ENCODE assay signal across 20 cellular contexts in genomic region chr1:59516881-59517280, GRCh38.
DNase-seq lines count a peak whose midpoint lies in the region; ATAC-seq and TF ChIP-seq lines count a peak whose summit lies in the region.
"Had no signal": no experiment of that assay in that cellular context is flagged by ENCODE, and none has a peak within 500 bp of the region (broad histone marks: within the 10 kb centered on the region; RNA-seq: fewer than 3 reads in every experiment).

No MANE protein-coding gene starts in this region.

- H3K4me1 ChIP-seq in liver (ENCODE audit: control insufficient read depth in 4 of 4, insufficient read depth in 4 of 4, low read length in 3 of 4) (peaks cover 2 to 29% (median 10%) of the 10 kb centered on the region in 4 donors), skeletal muscle satellite cell (ENCODE audit: control insufficient read depth, insufficient read depth, low read length) (peaks cover 32% of the 10 kb centered on the region)

- H3K4me2 ChIP-seq in skeletal muscle satellite cell (ENCODE audit: low read length), result peak overlapping the region; percentile 47

- H3K36me3 ChIP-seq in brain microvascular endothelial cell (replicated peaks) (no peaks in the 10 kb centered on the region), liver (ENCODE audit: control insufficient read depth in 4 of 4, insufficient read depth in 3 of 4, low read depth in 1 of 4, low read length in 3 of 4) (peaks cover 0 to 6% (median 0%) of the 10 kb centered on the region in 4 donors), skeletal muscle satellite cell (ENCODE audit: insufficient read depth, low read length) (no peaks in the 10 kb centered on the region)

- no peaks in the 10 kb centered on the region for H3K27me3 ChIP-seq in brain microvascular endothelial cell (replicated peaks)
- no peaks in the 10 kb centered on the region for H3K27me3 ChIP-seq in liver (ENCODE audit: control insufficient read depth in 4 of 4, insufficient read depth in 4 of 4, low read length in 3 of 4)
- no peaks in the 10 kb centered on the region for H3K27me3 ChIP-seq in skeletal muscle satellite cell (ENCODE audit: control insufficient read depth, insufficient read depth, low read length)

- in situ Hi-C loops in brain microvascular endothelial cell (cut with HindIII; ENCODE audit: low pct_ligation_motif_present, low sequenced_read_pairs), result no loop called here

- TF ChIP-seq CTCF in C4-2B (conservative IDR thresholded peaks at IDR 0.05) (no peak), brain microvascular endothelial cell (IDR thresholded peaks at IDR 0.05; ENCODE audit: low read depth, low read length, missing control alignments) (no peak), liver (IDR thresholded peaks at IDR 0.05; ENCODE audit: low read depth, low read length, missing input control) (no peak)

- no peaks in the 10 kb centered on the region for H3K9me3 ChIP-seq in liver (ENCODE audit: control insufficient read depth in 4 of 4, low read length in 3 of 4)
- no peaks in the 10 kb centered on the region for H3K9me3 ChIP-seq in skeletal muscle satellite cell (replicated peaks; ENCODE audit: low read length)

- peak; percentile 21 for DNase-seq in brain microvascular endothelial cell
- DNase-seq in NCI-H1092 treated with DMSO at 0.1 percent for 48 hours (lab: John Stamatoyannopoulos, UW), result no peak
- DNase-seq: activated CD4-positive, alpha-beta T cell treated with anti-CD3 and anti-CD28 coated beads, Interleukin-2, amount 50 U/mL, for 48 hours; activated naive CD4-positive, alpha-beta T cell; anterior cingulate cortex; cortex of kidney; DMS153; H9; NCI-H1694; NCI-H774; SIG-M5; stimulated activated naive CD4-positive, alpha-beta T cell; T-helper 17 cell had no signal

- H3K9ac ChIP-seq in liver (ENCODE audit: low read depth in 1 of 2, low read length in 2 of 2) (peak overlapping the region in 1 of 2 donors; percentile 50), skeletal muscle satellite cell (ENCODE audit: low read depth, low read length) (no peak overlapping the region)

- no peak for TF ChIP-seq RAD21 in liver (IDR thresholded peaks at IDR 0.05)

- H3K4me3 ChIP-seq in brain microvascular endothelial cell (ENCODE audit: low read depth, low read length) (no peak overlapping the region), liver (ENCODE audit: low read depth in 1 of 3, low read length in 3 of 3) (peak overlapping the region in 2 of 3 donors; percentile 38 to 42), skeletal muscle satellite cell (ENCODE audit: low read length) (no peak overlapping the region)

- H3K27ac ChIP-seq in C4-2B (peak overlapping the region; percentile 34; the same call in 1 of the 2 replicates), brain microvascular endothelial cell (no peak overlapping the region), liver (ENCODE audit: low read depth in 1 of 2, low read length in 2 of 2) (peak overlapping the region; percentile 51 to 52)

- ATAC-seq in HG02852 (IDR thresholded peaks at IDR 0.05; ENCODE audit: unreplicated experiment), result no peak
- no peak for ATAC-seq in HG03520 (IDR thresholded peaks at IDR 0.05; ENCODE audit: unreplicated experiment)
- ATAC-seq in GM18517 (IDR thresholded peaks at IDR 0.05; ENCODE audit: unreplicated experiment), result no peak
- ATAC-seq: natural killer cell treated with Interleukin-12 subunit alpha and Interleukin-12 subunit beta and Interleukin-15 and Interleukin-18, amount 100 ng/mL, for 72 hours; T-helper 17 cell had no signal

TF ChIP-seq in liver, 16 proteins besides CTCF, POLR2A, EP300 and RAD21:
- peak in 1 of 2 donors; percentile 9 for TF ChIP-seq RXRA (IDR thresholded peaks at IDR 0.05)
- no peak for TF ChIP-seq REST (IDR thresholded peaks at IDR 0.05)
- TF ChIP-seq HNF4A (conservative IDR thresholded peaks at IDR 0.05), result peak in 1 of 2 donors; percentile 9
- TF ChIP-seq EGR1 (IDR thresholded peaks at IDR 0.05; ENCODE audit: low read depth in 2 of 2), result no peak

Comparison
In these comparisons a context has a peak if more than half of its experiments do, and no peak if none do; other contexts are left out.
1. H3K4me3 ChIP-seq: peak in liver (2 of 3); none in brain microvascular endothelial cell (single experiment) and skeletal muscle satellite cell (single experiment).